Comparison of ENCODE assay signal across 1 cellular context in genomic region chr9:93501406-93501805, GRCh38.
TF ChIP-seq lines count a peak whose summit lies in the region.

No MANE protein-coding gene starts in this region.

TF ChIP-seq in SK-N-SH, 30 proteins besides CTCF, POLR2A, EP300 and RAD21 (continued from another document):
- no peak for TF ChIP-seq USF2 (IDR thresholded peaks at IDR 0.05; ENCODE audit: borderline replicate concordance, low read depth, low read length)
- no peak for TF ChIP-seq NFIC (IDR thresholded peaks at IDR 0.05; ENCODE audit: borderline replicate concordance)
- TF ChIP-seq RFX5 (IDR thresholded peaks at IDR 0.05; ENCODE audit: low read length): no peak
- no peak for TF ChIP-seq EZH2phosphoT487 (IDR thresholded peaks at IDR 0.05; ENCODE audit: borderline replicate concordance, low read depth)
- TF ChIP-seq RCOR1 (IDR thresholded peaks at IDR 0.05; ENCODE audit: low read length): no peak
TF ChIP-seq in SK-N-SH: peak in this region for 0.
